Comparison of ENCODE assay signal across 8 cellular contexts in genomic region chr10:100529473-100530298, GRCh38. TPM values are rescaled to one million over a fixed set of nuclear protein-coding genes. Genes with fewer than 3 reads are reported as not detected.
DNase-seq lines count a peak whose midpoint lies in the region; ATAC-seq and TF ChIP-seq lines count a peak whose summit lies in the region.

NDUFB8 (minus strand) TSS chr10:100529871; CDS start chr10:100529851, 20 bp downstream.

- DNase-seq in Caki2 (ENCODE audit: low read depth): peak; percentile 71
- peak; percentile 61 for DNase-seq in NCI-H1105 (lab: John Stamatoyannopoulos, UW)
- DNase-seq in SKM-1 treated with dmso at 0.1 percent for 144 hours (lab: John Stamatoyannopoulos, UW; ENCODE audit: unreplicated experiment): peak; percentile 75
- peak; percentile 85 for DNase-seq in globus pallidus (ENCODE audit: low spot score)
- peak; percentile 74 for DNase-seq in omental fat pad (ENCODE audit: low spot score)
- DNase-seq in suprapubic skin (ENCODE audit: low spot score in 2 of 2): peak; percentile 92 to 94

- no peaks in the 10 kb centered on the region for H3K9me3 ChIP-seq in suprapubic skin

- no peak for TF ChIP-seq EP300 in suprapubic skin (IDR thresholded peaks at IDR 0.05)

- H3K9me3 Mint-ChIP-seq in activated naive CD4-positive, alpha-beta T cell treated with anti-CD3 and anti-CD28 coated beads, Interleukin-2, amount 50 U/mL, for 24 hours: no peaks in the 10 kb centered on the region

- peaks cover 8% of the 10 kb centered on the region for H3K36me3 Mint-ChIP-seq in activated naive CD4-positive, alpha-beta T cell treated with anti-CD3 and anti-CD28 coated beads, Interleukin-2, amount 50 U/mL, for 24 hours

- no peaks in the 10 kb centered on the region for H3K27me3 ChIP-seq in suprapubic skin

- peak within 1 kb of the TSS; percentile 97 for H3K27ac Mint-ChIP-seq in activated naive CD4-positive, alpha-beta T cell treated with anti-CD3 and anti-CD28 coated beads, Interleukin-2, amount 50 U/mL, for 24 hours

- in situ Hi-C loops in Caki2 (cut with HindIII; ENCODE audit: low pct_unique_long_range_greater_than_20kb, low sequenced_read_pairs): no loop called here

- no peak for TF ChIP-seq CTCF in omental fat pad (IDR thresholded peaks at IDR 0.05)
- TF ChIP-seq CTCF in suprapubic skin (IDR thresholded peaks at IDR 0.05): no peak

- no peaks in the 10 kb centered on the region for H3K27me3 Mint-ChIP-seq in activated naive CD4-positive, alpha-beta T cell treated with anti-CD3 and anti-CD28 coated beads, Interleukin-2, amount 50 U/mL, for 24 hours

- H3K4me1 ChIP-seq in suprapubic skin: peaks cover 22% of the 10 kb centered on the region

- H3K36me3 ChIP-seq in suprapubic skin: peaks cover 22% of the 10 kb centered on the region

- H3K4me3 ChIP-seq in suprapubic skin: peak within 1 kb of the TSS; percentile 66

- H3K27ac ChIP-seq in suprapubic skin: peak within 1 kb of the TSS; percentile 43

- peak in 1 of 2 donors; percentile 65 for TF ChIP-seq POLR2A in suprapubic skin (IDR thresholded peaks at IDR 0.05)

- H3K4me3 Mint-ChIP-seq in activated naive CD4-positive, alpha-beta T cell treated with anti-CD3 and anti-CD28 coated beads, Interleukin-2, amount 50 U/mL, for 24 hours: peak within 1 kb of the TSS; percentile 94

- 2% methylated on average over 40 of the region's 43 CpGs for WGBS in suprapubic skin

- peaks cover 45% of the 10 kb centered on the region for H3K4me1 Mint-ChIP-seq in activated naive CD4-positive, alpha-beta T cell treated with anti-CD3 and anti-CD28 coated beads, Interleukin-2, amount 50 U/mL, for 24 hours

- peak; percentile 64 for ATAC-seq in GM21786 (IDR thresholded peaks at IDR 0.05; ENCODE audit: unreplicated experiment)
- peak; percentile 84 for ATAC-seq in omental fat pad (ENCODE audit: low FRiP score)

RNA-seq across cellular contexts. Expression of gene NDUFB8, which starts in this region (rescaled TPM):
- 132 and 185 TPM in 2 replicates for total RNA-seq in Caki2 (2014; rRNA removed; shearing (Covaris generic); ENCODE audit: low replicate concordance)
- total RNA-seq in omental fat pad: 100 to 1,000 TPM; 104 to 180 (median 125) TPM
- total RNA-seq in suprapubic skin: 100 to 1,000 TPM; 156 to 176 (median 164) TPM

Comparison
In these comparisons a context has a peak if more than half of its experiments do, and no peak if none do; other contexts are left out.
1. Peak in every context shown above with its lines: DNase-seq, ATAC-seq, H3K4me3 ChIP-seq and H3K27ac ChIP-seq.